13 cellular contexts compared by ENCODE assay signal in genomic region chr3:114406922-114407321, GRCh38.
"Had no signal": no experiment of that assay in that cellular context is flagged by ENCODE, and none has a peak within 500 bp of the region (broad histone marks: within the 10 kb centered on the region; RNA-seq: fewer than 3 reads in every experiment).

No MANE protein-coding gene starts in this region.

- H3K4me3 ChIP-seq: heart left ventricle, mucosa of descending colon, suprapubic skin, transverse colon had no signal

- H3K36me3 ChIP-seq: heart left ventricle, neutrophil, suprapubic skin, transverse colon had no signal

- H3K27ac ChIP-seq: neutrophil, suprapubic skin, transverse colon had no signal

- ATAC-seq: mucosa of descending colon; naive thymus-derived CD8-positive, alpha-beta T cell had no signal

- FAIRE-seq: colon had no signal

- H3K27me3 ChIP-seq: heart left ventricle, neutrophil, suprapubic skin, transverse colon had no signal

- DNase-seq: foreskin melanocyte; heart left ventricle; hippocampal formation; kidney glomerular epithelial cell; mammary epithelial cell; mucosa of descending colon; naive thymus-derived CD8-positive, alpha-beta T cell; stimulated activated CD4-positive, alpha-beta T cell treated with anti-CD3 and anti-CD28 coated beads, Interleukin-2, amount 100 ng/mL, for 24 hours; stimulated activated naive CD4-positive, alpha-beta T cell; transverse colon had no signal

- H3K9me3 ChIP-seq: heart left ventricle, mucosa of descending colon, neutrophil, suprapubic skin, transverse colon had no signal
